Comparison of ENCODE assay signal across 8 cellular contexts in the genomic region with DNA sequence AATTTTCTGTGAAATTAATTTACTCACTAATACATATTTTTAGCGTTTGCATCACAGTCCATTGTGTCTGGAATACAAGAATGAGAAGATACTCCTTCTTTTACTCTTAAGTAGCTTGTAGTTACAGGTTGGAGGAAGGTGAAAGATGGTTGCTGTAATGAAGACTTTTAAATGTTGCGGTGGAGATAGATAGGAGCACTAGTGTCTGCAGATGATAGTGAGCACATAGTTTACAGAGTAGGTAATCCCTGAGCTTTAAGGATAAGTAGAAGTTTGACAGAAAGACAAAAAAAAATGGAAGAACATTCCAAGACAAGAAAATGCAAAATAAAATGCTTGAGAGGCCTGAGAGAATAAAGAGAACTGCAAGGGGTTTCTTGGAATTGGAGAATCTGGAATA.
"Had no signal": no experiment of that assay in that cellular context is flagged by ENCODE, and none has a peak within 500 bp of the region (broad histone marks: within the 10 kb centered on the region; RNA-seq: fewer than 3 reads in every experiment).

No MANE protein-coding gene starts in this region.

- ATAC-seq: GM12878 had no signal

- FAIRE-seq: G401.6, GM12878, GM12891, GM12892, GM18507, GM19239 had no signal

- DNase-seq: GDM1, GF-D8 had no signal

- H3K4me3 ChIP-seq: GM12878 had no signal
